In the genomic region with DNA sequence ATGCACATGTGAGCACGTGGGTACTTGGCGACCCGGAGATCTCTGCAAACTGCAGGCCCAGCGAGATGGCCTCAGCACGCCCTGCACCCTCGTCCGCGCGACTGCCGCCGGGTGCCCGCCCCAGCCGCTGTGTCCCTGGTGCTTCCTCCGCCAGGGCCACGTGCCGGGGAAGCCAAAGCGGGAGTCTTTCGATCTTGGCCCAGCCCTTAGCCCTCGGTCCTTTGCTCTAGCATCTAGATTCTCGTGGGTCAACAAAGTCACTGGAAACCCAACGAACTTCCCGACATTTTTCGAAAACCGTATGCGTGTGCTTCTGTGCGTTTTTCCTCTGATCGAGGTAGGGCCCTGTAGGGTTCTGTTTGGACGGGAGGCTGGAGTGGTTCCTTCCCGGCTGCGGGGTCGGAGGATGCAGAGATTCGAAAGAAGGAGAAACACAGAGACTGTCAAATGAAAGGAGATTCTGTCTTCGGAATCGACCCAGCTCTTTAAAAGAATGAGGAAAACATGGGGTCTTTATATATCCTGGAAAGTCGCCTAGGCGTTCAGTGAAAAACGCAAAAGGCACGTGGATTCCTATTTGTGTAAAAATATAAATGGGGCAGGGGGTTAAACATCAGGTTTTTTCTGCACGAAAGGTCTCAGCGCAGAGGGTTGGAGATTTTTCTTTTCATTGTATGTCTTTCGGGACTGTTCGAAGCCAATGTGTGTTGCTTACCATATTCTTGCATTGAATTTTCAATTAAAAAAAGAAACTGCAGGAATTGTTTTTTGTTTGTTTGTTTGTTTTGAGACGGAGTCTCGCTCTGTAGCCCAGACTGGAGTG, we compare ENCODE assay signal across 1 cellular context.
TF ChIP-seq lines count a peak whose summit lies in the region.

No MANE protein-coding gene starts in this region.

TF ChIP-seq in K562, 482 proteins besides CTCF, POLR2A, EP300 and RAD21:
- TF ChIP-seq, protein P1, sequence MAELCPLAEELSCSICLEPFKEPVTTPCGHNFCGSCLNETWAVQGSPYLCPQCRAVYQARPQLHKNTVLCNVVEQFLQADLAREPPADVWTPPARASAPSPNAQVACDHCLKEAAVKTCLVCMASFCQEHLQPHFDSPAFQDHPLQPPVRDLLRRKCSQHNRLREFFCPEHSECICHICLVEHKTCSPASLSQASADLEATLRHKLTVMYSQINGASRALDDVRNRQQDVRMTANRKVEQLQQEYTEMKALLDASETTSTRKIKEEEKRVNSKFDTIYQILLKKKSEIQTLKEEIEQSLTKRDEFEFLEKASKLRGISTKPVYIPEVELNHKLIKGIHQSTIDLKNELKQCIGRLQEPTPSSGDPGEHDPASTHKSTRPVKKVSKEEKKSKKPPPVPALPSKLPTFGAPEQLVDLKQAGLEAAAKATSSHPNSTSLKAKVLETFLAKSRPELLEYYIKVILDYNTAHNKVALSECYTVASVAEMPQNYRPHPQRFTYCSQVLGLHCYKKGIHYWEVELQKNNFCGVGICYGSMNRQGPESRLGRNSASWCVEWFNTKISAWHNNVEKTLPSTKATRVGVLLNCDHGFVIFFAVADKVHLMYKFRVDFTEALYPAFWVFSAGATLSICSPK (IDR thresholded peaks at IDR 0.05; ENCODE audit: borderline replicate concordance) = no peak
- TF ChIP-seq MYBL2 (IDR thresholded peaks at IDR 0.05; ENCODE audit: low read depth) (no peak), MYBL2 (CRISPR knock-in tag; IDR thresholded peaks at IDR 0.05; ENCODE audit: borderline replicate concordance) (no peak), TFAP4 (CRISPR knock-in tag; IDR thresholded peaks at IDR 0.05; ENCODE audit: borderline replicate concordance) (no peak), NFIX (CRISPR knock-in tag; IDR thresholded peaks at IDR 0.05; ENCODE audit: low read depth) (no peak), CBFA2T3 (IDR thresholded peaks at IDR 0.05) (no peak)
- TF ChIP-seq, protein P2, sequence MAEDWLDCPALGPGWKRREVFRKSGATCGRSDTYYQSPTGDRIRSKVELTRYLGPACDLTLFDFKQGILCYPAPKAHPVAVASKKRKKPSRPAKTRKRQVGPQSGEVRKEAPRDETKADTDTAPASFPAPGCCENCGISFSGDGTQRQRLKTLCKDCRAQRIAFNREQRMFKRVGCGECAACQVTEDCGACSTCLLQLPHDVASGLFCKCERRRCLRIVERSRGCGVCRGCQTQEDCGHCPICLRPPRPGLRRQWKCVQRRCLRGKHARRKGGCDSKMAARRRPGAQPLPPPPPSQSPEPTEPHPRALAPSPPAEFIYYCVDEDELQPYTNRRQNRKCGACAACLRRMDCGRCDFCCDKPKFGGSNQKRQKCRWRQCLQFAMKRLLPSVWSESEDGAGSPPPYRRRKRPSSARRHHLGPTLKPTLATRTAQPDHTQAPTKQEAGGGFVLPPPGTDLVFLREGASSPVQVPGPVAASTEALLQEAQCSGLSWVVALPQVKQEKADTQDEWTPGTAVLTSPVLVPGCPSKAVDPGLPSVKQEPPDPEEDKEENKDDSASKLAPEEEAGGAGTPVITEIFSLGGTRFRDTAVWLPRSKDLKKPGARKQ (CRISPR knock-in tag; IDR thresholded peaks at IDR 0.05) = 0 out of 2 replicates have a peak, but pooled peaks have one; percentile 53
- TF ChIP-seq, protein P3, sequence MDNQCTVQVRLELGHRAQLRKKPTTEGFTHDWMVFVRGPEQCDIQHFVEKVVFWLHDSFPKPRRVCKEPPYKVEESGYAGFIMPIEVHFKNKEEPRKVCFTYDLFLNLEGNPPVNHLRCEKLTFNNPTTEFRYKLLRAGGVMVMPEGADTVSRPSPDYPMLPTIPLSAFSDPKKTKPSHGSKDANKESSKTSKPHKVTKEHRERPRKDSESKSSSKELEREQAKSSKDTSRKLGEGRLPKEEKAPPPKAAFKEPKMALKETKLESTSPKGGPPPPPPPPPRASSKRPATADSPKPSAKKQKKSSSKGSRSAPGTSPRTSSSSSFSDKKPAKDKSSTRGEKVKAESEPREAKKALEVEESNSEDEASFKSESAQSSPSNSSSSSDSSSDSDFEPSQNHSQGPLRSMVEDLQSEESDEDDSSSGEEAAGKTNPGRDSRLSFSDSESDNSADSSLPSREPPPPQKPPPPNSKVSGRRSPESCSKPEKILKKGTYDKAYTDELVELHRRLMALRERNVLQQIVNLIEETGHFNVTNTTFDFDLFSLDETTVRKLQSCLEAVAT (IDR thresholded peaks at IDR 0.05) = 0 out of 4 replicates have a peak, but pooled peaks of 1 of the 2 experiments have one; percentile 31
- TF ChIP-seq, protein P4, sequence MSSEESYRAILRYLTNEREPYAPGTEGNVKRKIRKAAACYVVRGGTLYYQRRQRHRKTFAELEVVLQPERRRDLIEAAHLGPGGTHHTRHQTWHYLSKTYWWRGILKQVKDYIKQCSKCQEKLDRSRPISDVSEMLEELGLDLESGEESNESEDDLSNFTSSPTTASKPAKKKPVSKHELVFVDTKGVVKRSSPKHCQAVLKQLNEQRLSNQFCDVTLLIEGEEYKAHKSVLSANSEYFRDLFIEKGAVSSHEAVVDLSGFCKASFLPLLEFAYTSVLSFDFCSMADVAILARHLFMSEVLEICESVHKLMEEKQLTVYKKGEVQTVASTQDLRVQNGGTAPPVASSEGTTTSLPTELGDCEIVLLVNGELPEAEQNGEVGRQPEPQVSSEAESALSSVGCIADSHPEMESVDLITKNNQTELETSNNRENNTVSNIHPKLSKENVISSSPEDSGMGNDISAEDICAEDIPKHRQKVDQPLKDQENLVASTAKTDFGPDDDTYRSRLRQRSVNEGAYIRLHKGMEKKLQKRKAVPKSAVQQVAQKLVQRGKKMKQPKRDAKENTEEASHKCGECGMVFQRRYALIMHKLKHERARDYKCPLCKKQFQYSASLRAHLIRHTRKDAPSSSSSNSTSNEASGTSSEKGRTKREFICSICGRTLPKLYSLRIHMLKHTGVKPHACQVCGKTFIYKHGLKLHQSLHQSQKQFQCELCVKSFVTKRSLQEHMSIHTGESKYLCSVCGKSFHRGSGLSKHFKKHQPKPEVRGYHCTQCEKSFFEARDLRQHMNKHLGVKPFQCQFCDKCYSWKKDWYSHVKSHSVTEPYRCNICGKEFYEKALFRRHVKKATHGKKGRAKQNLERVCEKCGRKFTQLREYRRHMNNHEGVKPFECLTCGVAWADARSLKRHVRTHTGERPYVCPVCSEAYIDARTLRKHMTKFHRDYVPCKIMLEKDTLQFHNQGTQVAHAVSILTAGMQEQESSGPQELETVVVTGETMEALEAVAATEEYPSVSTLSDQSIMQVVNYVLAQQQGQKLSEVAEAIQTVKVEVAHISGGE (CRISPR knock-in tag; IDR thresholded peaks at IDR 0.05) = no peak
